25 cellular contexts compared by ENCODE assay signal in the genomic region with DNA sequence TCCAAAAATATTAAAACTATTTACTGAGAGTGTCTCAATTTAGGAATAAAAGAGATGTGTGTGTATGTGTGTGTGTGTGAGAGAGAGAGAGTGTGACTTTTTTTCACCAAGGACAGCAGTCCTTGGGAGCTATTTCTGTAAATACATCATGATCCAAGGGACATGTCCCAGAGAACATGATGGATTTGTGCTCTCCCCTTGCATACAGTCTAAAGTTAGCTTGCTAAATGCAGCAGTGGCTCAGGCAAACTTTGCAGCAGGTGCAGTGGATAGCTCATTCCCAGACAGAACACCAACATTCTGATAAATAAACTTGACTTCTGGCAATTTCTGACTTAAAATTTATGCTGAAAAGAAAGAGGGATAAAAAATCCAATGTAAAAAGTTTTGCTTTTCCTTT. TPM values are rescaled to one million over a fixed set of nuclear protein-coding genes. Genes with fewer than 3 reads are reported as not detected.
"Had no signal": no experiment of that assay in that cellular context is flagged by ENCODE, and none has a peak within 500 bp of the region (broad histone marks: within the 10 kb centered on the region; RNA-seq: fewer than 3 reads in every experiment).

No MANE protein-coding gene starts in this region.

- H3K4me3 ChIP-seq: coronary artery, esophagus squamous epithelium, mucosa of descending colon, prostate gland, right lobe of liver, stomach, thyroid gland, vagina had no signal

- H3K9me3 ChIP-seq: esophagus squamous epithelium, mucosa of descending colon, prostate gland, right lobe of liver, thyroid gland, vagina had no signal

- H3K36me3 ChIP-seq: esophagus squamous epithelium, prostate gland, right lobe of liver, stomach, thyroid gland, vagina had no signal

- DNase-seq: dermis blood vessel endothelial cell; effector memory CD4-positive, alpha-beta T cell; esophagus squamous epithelium; foreskin melanocyte; head of caudate nucleus; hippocampal formation; left colon; mesenchymal stem cell; mucosa of descending colon; naive thymus-derived CD8-positive, alpha-beta T cell; nephron progenitor cell; nucleus accumbens; right lobe of liver; stimulated activated CD4-positive, alpha-beta T cell treated with anti-CD3 and anti-CD28 coated beads, Interleukin-2, amount 100 ng/mL, for 24 hours; stimulated activated CD4-positive, alpha-beta T cell treated with anti-CD3 and anti-CD28 coated beads, Interleukin-4, amount 100 ng/mL, for 24 hours; stimulated activated naive CD4-positive, alpha-beta T cell treated with Interleukin-2 at 50 U/mL for 16 hours; stomach; thyroid gland; trophoblast cell had no signal

- H3K27ac ChIP-seq: coronary artery, esophagus squamous epithelium, prostate gland, right lobe of liver, stomach, thyroid gland, vagina had no signal

- H3K27me3 ChIP-seq: esophagus squamous epithelium, right lobe of liver, stomach, thyroid gland, vagina had no signal

- H3K4me1 ChIP-seq: esophagus squamous epithelium, prostate gland, right lobe of liver, stomach, thyroid gland, vagina had no signal

- ATAC-seq: left colon; mucosa of descending colon; naive thymus-derived CD8-positive, alpha-beta T cell; right lobe of liver; stimulated activated effector memory CD8-positive, alpha-beta T cell treated with anti-CD3 and anti-CD28 coated beads, Interleukin-12 subunit alpha, Interleukin-12 subunit beta, amount 100 ng/mL, for 72 hours had no signal

RNA-seq across cellular contexts. Expression of a gene that starts 55.4 kb away (rescaled TPM):
- total RNA-seq: endothelial cell of umbilical vein, glomerular endothelial cell had no signal
- polyA plus RNA-seq: endothelial cell of umbilical vein had no signal
